In genomic region chr20:58988565-58988882, GRCh38 we compare ENCODE assay signal across 1 cellular context.
A peak's percentile ranks its signal among the peaks of the same experiment; 100 is the strongest.
TF ChIP-seq lines count a peak whose summit lies in the region.

No MANE protein-coding gene starts in this region.

TF ChIP-seq in K562, 482 proteins besides CTCF, POLR2A, EP300 and RAD21:
- TF ChIP-seq NFIX (CRISPR knock-in tag; IDR thresholded peaks at IDR 0.05; ENCODE audit: low read depth) (no peak), CHCHD3 (CRISPR knock-in tag; IDR thresholded peaks at IDR 0.05) (no peak), ZBTB9 (CRISPR knock-in tag; IDR thresholded peaks at IDR 0.05) (no peak), POLR2AphosphoS5 (IDR thresholded peaks at IDR 0.05; ENCODE audit: control insufficient read depth, insufficient read depth, low read depth, low read length) (0 out of 2 replicates have a peak, but pooled peaks have one; percentile 9)
